ENCODE assay signal across 21 cellular contexts in the genomic region with DNA sequence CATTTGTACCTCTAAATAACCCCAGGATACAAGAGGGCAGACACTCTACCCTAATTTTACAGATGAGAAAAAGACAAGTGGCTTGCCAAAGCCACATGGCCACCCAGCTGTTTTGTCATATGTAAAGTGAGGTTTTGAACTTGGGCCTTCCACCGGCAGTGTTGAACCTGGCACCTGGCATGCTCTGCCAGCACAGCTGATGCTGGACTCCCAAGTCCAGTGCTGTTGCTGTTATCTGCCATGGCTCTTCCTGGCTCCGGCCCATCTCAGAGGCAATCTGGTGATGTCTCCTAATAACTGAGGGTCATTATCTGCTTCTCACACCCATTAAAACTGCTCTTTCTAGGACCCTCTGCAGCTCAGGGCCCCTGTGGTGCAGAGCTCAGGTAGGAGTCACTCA. TPM values are rescaled to one million over a fixed set of nuclear protein-coding genes. Genes with fewer than 3 reads are reported as not detected.
DNase-seq lines count a peak whose midpoint lies in the region; ATAC-seq, FAIRE-seq and TF ChIP-seq lines count a peak whose summit lies in the region.
"Had no signal": no experiment of that assay in that cellular context is flagged by ENCODE, and none has a peak within 500 bp of the region (broad histone marks: within the 10 kb centered on the region; RNA-seq: fewer than 3 reads in every experiment).

No MANE protein-coding gene starts in this region.

- CTCF ChIA-PET in HepG2 (lab: Yijun Ruan, JAX; ENCODE audit: low intra/inter-chr PET ratio, low total read pairs) = no interaction called here

- ATAC-seq in HepG2 (no peak), right lobe of liver (peak; percentile 54 to 84 (median 61)), HG02678 (IDR thresholded peaks at IDR 0.05; ENCODE audit: unreplicated experiment) (no peak)
- ATAC-seq: A549; CD8-positive, alpha-beta T cell had no signal

- POLR2A ChIA-PET in HepG2 (lab: Yijun Ruan, JAX) = no interaction called here

- H3K4me2 ChIP-seq in HepG2 (ENCODE audit: low read depth, low read length) = no peak overlapping the region
- H3K4me2 ChIP-seq: A549; BLaER1 treated with 17β-estradiol and CSF1 and Interleukin-3, amounts not matched to agents 10 nM and 100 nM had no signal

- no peak for TF ChIP-seq CTCF in liver (IDR thresholded peaks at IDR 0.05; ENCODE audit: low read depth, low read length, missing input control)
- no peak for TF ChIP-seq CTCF in HepG2 (CRISPR knock-in tag; IDR thresholded peaks at IDR 0.05)
- no peak for TF ChIP-seq CTCF in right lobe of liver (IDR thresholded peaks at IDR 0.05)
- TF ChIP-seq CTCF in GM13977 (IDR thresholded peaks at IDR 0.05; ENCODE audit: extremely low read depth, insufficient read depth, missing control alignments) = no peak

- H3K79me2 ChIP-seq in HepG2 (ENCODE audit: insufficient read depth, low read length) = no peaks in the 10 kb centered on the region

- DNase-seq in HepG2 (ENCODE audit: low spot score) (no peak), right lobe of liver (peak in 2 of 3 donors; percentile 81 to 88), GM13977 (ENCODE audit: low spot score) (no peak)
- DNase-seq: AML-193; Caco-2; Calu3; CD4-positive, alpha-beta T cell; CD8-positive, alpha-beta T cell; DMS79 treated with DMSO at 0.1 percent for 48 hours; GF-D8 had no signal

- no TSS peak for BruUV-seq in HepG2 (replicated peaks; lab: Mats Ljungman, UMichigan)

- H3K36me3 ChIP-seq in liver (ENCODE audit: control insufficient read depth in 4 of 4, insufficient read depth in 3 of 4, low read depth in 1 of 4, low read length in 3 of 4) = peaks cover 1 to 19% (median 15%) of the 10 kb centered on the region in 4 donors
- peaks cover 9 to 11% of the 10 kb centered on the region in 2 experiments for H3K36me3 ChIP-seq in HepG2 (replicated peaks in 1 of 2; ENCODE audit: control insufficient read depth in 1 of 2, insufficient read depth in 2 of 2, low read length in 2 of 2)
- H3K36me3 ChIP-seq in right lobe of liver = peaks cover 0 to 18% (median 0%) of the 10 kb centered on the region in 4 donors

- no peak for TF ChIP-seq EP300 in HepG2 (IDR thresholded peaks at IDR 0.05; ENCODE audit: low read depth in 2 of 2, low read length in 2 of 2)
- TF ChIP-seq EP300 in HepG2 (CRISPR knock-in tag; IDR thresholded peaks at IDR 0.05; ENCODE audit: borderline replicate concordance) = no peak

- H3K4me3 ChIP-seq in liver (ENCODE audit: low read depth in 1 of 3, low read length in 3 of 3) (no peak overlapping the region), HepG2 (replicated peaks in 1 of 3; ENCODE audit: insufficient read depth in 1 of 3, low read depth in 2 of 3, low read length in 3 of 3) (no peak overlapping the region), right lobe of liver (no peak overlapping the region)
- H3K4me3 ChIP-seq: A549; BLaER1 treated with 17β-estradiol and CSF1 and Interleukin-3, amounts not matched to agents 10 nM and 100 nM had no signal

- intact Hi-C loops in HepG2 (cut with micrococcal nuclease; ENCODE audit: unreplicated experiment) (no loop called here), right lobe of liver (cut with DNase I) (no loop called here)

- H3K9ac ChIP-seq in liver (ENCODE audit: low read depth in 1 of 2, low read length in 2 of 2) (no peak overlapping the region), HepG2 (ENCODE audit: insufficient read depth, low read depth, low read length) (no peak overlapping the region)
- H3K9ac ChIP-seq: BLaER1 treated with 17β-estradiol and CSF1 and Interleukin-3, amounts not matched to agents 10 nM and 100 nM had no signal

- TF ChIP-seq POLR2A in HepG2 (IDR thresholded peaks at IDR 0.05; ENCODE audit: insufficient read depth in 1 of 2, low read depth in 2 of 2, low read length in 2 of 2) (no peak), right lobe of liver (IDR thresholded peaks at IDR 0.05) (no peak)

- WGBS in liver = 44% methylated on average over 2 of the region's 2 CpGs
- 100% methylated on average over 2 of the region's 2 CpGs for WGBS in HepG2 (ENCODE audit: low lambda C conversion rate)
- WGBS in right lobe of liver (ENCODE audit: insufficient coverage, low coverage, low lambda C conversion rate, missing lambda C conversion rate) = 43% methylated on average over 2 of the region's 2 CpGs

- H3K4me1 ChIP-seq in liver (ENCODE audit: control insufficient read depth in 4 of 4, insufficient read depth in 4 of 4, low read length in 3 of 4) (peaks cover 7 to 31% (median 23%) of the 10 kb centered on the region in 4 donors), HepG2 (ENCODE audit: insufficient read depth, low read length) (peaks cover 33% of the 10 kb centered on the region), right lobe of liver (peaks cover 0 to 29% (median 7%) of the 10 kb centered on the region in 4 donors)
- H3K4me1 ChIP-seq: A549, Caco-2 had no signal

- TF ChIP-seq RAD21 in liver (IDR thresholded peaks at IDR 0.05) (no peak), HepG2 (CRISPR knock-in tag; IDR thresholded peaks at IDR 0.05) (no peak)

- H3K27me3 ChIP-seq in liver (ENCODE audit: control insufficient read depth in 4 of 4, insufficient read depth in 4 of 4, low read length in 3 of 4) (no peaks in the 10 kb centered on the region), HepG2 (ENCODE audit: control insufficient read depth in 1 of 2, insufficient read depth in 2 of 2, low read length in 2 of 2) (no peaks in the 10 kb centered on the region), right lobe of liver (no peaks in the 10 kb centered on the region)
- H3K27me3 ChIP-seq: BLaER1 treated with 17β-estradiol and CSF1 and Interleukin-3, amounts not matched to agents 10 nM and 100 nM had no signal

- no peak overlapping the region for H2AFZ ChIP-seq in HepG2 (ENCODE audit: low read length)

- FAIRE-seq in HepG2 (lab: Jason Lieb, UNC) = no peak
- FAIRE-seq: A549, D721Med, G401.6, GM12891, GM18507 had no signal

- in situ Hi-C loops in HepG2 (cut with HindIII; ENCODE audit: extremely low pct_ligation_motif_present, low pct_unique_long_range_greater_than_20kb) (no loop called here), GM13977 (cut with MboI; ENCODE audit: low pct_unique_long_range_greater_than_20kb, low sequenced_read_pairs, unreplicated experiment) (no loop called here)

- H3K27ac ChIP-seq in liver (ENCODE audit: low read depth in 1 of 2, low read length in 2 of 2) (no peak overlapping the region), HepG2 (ENCODE audit: extremely low read length, insufficient read depth, low read length) (no peak overlapping the region), right lobe of liver (peak overlapping the region in 2 of 3 donors; percentile 28 to 30)
- H3K27ac ChIP-seq: 22Rv1; A549; BLaER1 treated with 17β-estradiol and CSF1 and Interleukin-3, amounts not matched to agents 10 nM and 100 nM; C4-2B had no signal

- H4K20me1 ChIP-seq in HepG2 (ENCODE audit: insufficient read depth, low read length) = no peaks in the 10 kb centered on the region

- H3K9me3 ChIP-seq in liver (ENCODE audit: control insufficient read depth in 4 of 4, low read length in 3 of 4) = no peaks in the 10 kb centered on the region
- H3K9me3 ChIP-seq in HepG2 (ENCODE audit: low read length) = no peaks in the 10 kb centered on the region
- no peaks in the 10 kb centered on the region for H3K9me3 ChIP-seq in right lobe of liver
- H3K9me3 ChIP-seq: A549; BLaER1 treated with 17β-estradiol and CSF1 and Interleukin-3, amounts not matched to agents 10 nM and 100 nM; Caco-2 had no signal

RNA-seq across cellular contexts. Expression of a gene that starts 25.0 kb away (rescaled TPM):
- total RNA-seq in liver = 10 to 100 TPM; 21.9 to 29.9 TPM
- 10 to 100 TPM; 32.4 to 44.1 TPM for polyA plus RNA-seq in liver
- 132 and 213 TPM in 2 replicates for total RNA-seq in HepG2 (2016; rRNA removed; fragmentation: Illumina TruSeq; extraction: Trizol)
- total RNA-seq in HepG2 (2016; cell fraction: cytosol; rRNA removed; fragmentation: Illumina TruSeq; extraction: Trizol; ENCODE audit: low read depth) = 17.4 and 24.2 TPM in 2 replicates
- total RNA-seq in HepG2 (2016; cell fraction: insoluble cytoplasmic fraction; rRNA removed; fragmentation: Illumina TruSeq; extraction: Trizol) = 136 and 219 TPM in 2 replicates
- total RNA-seq in HepG2 (2016; cell fraction: membrane; rRNA removed; fragmentation: Illumina TruSeq; extraction: Trizol) = 40.5 and 51.6 TPM in 2 replicates
- total RNA-seq in HepG2 (2016; cell fraction: nucleus; rRNA removed; fragmentation: Illumina TruSeq; extraction: Trizol) = 63.3 and 64.0 TPM in 2 replicates
- 26.7 and 37.0 TPM in 2 replicates for polyA plus RNA-seq in HepG2 (2011; rRNA removed)
- polyA plus RNA-seq in HepG2 (2011; cell fraction: cytosol; rRNA removed) = 14.9 and 21.5 TPM in 2 replicates
- polyA plus RNA-seq in HepG2 (2011; cell fraction: nucleus; rRNA removed) = 7.8 and 12.0 TPM in 2 replicates
- polyA plus RNA-seq in HepG2 (2012) = 64.4 and 87.4 TPM in 2 replicates
- polyA plus RNA-seq in HepG2 (2016; cell fraction: cytosol; fragmentation: Illumina TruSeq; extraction: Trizol; ENCODE audit: low read depth) = 14.5 and 16.3 TPM in 2 replicates
- 249 and 275 TPM in 2 replicates for polyA plus RNA-seq in HepG2 (2016; cell fraction: insoluble cytoplasmic fraction; fragmentation: Illumina TruSeq; extraction: Trizol; ENCODE audit: low read depth)
- 32.1 and 34.9 TPM in 2 replicates for polyA plus RNA-seq in HepG2 (2016; cell fraction: membrane; fragmentation: Illumina TruSeq; extraction: Trizol; ENCODE audit: low read depth)
- polyA plus RNA-seq in HepG2 (2016; cell fraction: nucleus; fragmentation: Illumina TruSeq; extraction: Trizol; ENCODE audit: insufficient read depth, low read depth) = 98.8 and 100 TPM in 2 replicates
- polyA minus RNA-seq in HepG2 (2011; rRNA and poly(A)+ RNA removed; ENCODE audit: low replicate concordance) = 6.6 and 17.6 TPM in 2 replicates
- polyA minus RNA-seq in HepG2 (2011; cell fraction: cytosol; rRNA and poly(A)+ RNA removed) = 18.2 and 19.3 TPM in 2 replicates
- polyA minus RNA-seq in HepG2 (2011; cell fraction: nucleus; rRNA and poly(A)+ RNA removed) = 42.0 and 46.0 TPM in 2 replicates
- total RNA-seq in right lobe of liver = 10 to 100 TPM; 25.9 to 43.3 (median 29.6) TPM

RNA-seq across cellular contexts. Expression of a gene that starts 25.3 kb away (rescaled TPM):
- total RNA-seq in liver = 100 to 1,000 TPM in 1 of 2 donors, 10 to 100 TPM in 1; 33.9 to 157 TPM
- 10 to 100 TPM; 24.9 to 41.8 TPM for polyA plus RNA-seq in liver
- total RNA-seq in HepG2 (2016; rRNA removed; fragmentation: Illumina TruSeq; extraction: Trizol) = 48.2 and 49.9 TPM in 2 replicates
- total RNA-seq in HepG2 (2016; cell fraction: cytosol; rRNA removed; fragmentation: Illumina TruSeq; extraction: Trizol; ENCODE audit: low read depth) = 146 and 149 TPM in 2 replicates
- total RNA-seq in HepG2 (2016; cell fraction: insoluble cytoplasmic fraction; rRNA removed; fragmentation: Illumina TruSeq; extraction: Trizol) = 43.7 and 49.8 TPM in 2 replicates
- total RNA-seq in HepG2 (2016; cell fraction: membrane; rRNA removed; fragmentation: Illumina TruSeq; extraction: Trizol) = 133 and 145 TPM in 2 replicates
- total RNA-seq in HepG2 (2016; cell fraction: nucleus; rRNA removed; fragmentation: Illumina TruSeq; extraction: Trizol) = 33.8 and 39.7 TPM in 2 replicates
- polyA plus RNA-seq in HepG2 (2011; rRNA removed) = 14.8 and 17.2 TPM in 2 replicates
- 12.7 and 13.9 TPM in 2 replicates for polyA plus RNA-seq in HepG2 (2011; cell fraction: cytosol; rRNA removed)
- polyA plus RNA-seq in HepG2 (2011; cell fraction: nucleus; rRNA removed) = 25.0 and 27.9 TPM in 2 replicates
- polyA plus RNA-seq in HepG2 (2012) = 11.1 and 18.4 TPM in 2 replicates
- 141 and 146 TPM in 2 replicates for polyA plus RNA-seq in HepG2 (2016; cell fraction: cytosol; fragmentation: Illumina TruSeq; extraction: Trizol; ENCODE audit: low read depth)
- polyA plus RNA-seq in HepG2 (2016; cell fraction: insoluble cytoplasmic fraction; fragmentation: Illumina TruSeq; extraction: Trizol; ENCODE audit: low read depth) = 42.6 and 42.7 TPM in 2 replicates
- polyA plus RNA-seq in HepG2 (2016; cell fraction: membrane; fragmentation: Illumina TruSeq; extraction: Trizol; ENCODE audit: low read depth) = 116 and 117 TPM in 2 replicates
- 42.4 and 49.6 TPM in 2 replicates for polyA plus RNA-seq in HepG2 (2016; cell fraction: nucleus; fragmentation: Illumina TruSeq; extraction: Trizol; ENCODE audit: insufficient read depth, low read depth)
- 17.0 and 51.4 TPM in 2 replicates for polyA minus RNA-seq in HepG2 (2011; rRNA and poly(A)+ RNA removed; ENCODE audit: low replicate concordance)
- polyA minus RNA-seq in HepG2 (2011; cell fraction: cytosol; rRNA and poly(A)+ RNA removed) = 7.4 and 8.4 TPM in 2 replicates
- 25.8 and 34.6 TPM in 2 replicates for polyA minus RNA-seq in HepG2 (2011; cell fraction: nucleus; rRNA and poly(A)+ RNA removed)
- total RNA-seq in right lobe of liver = 10 to 100 TPM; 23.5 to 52.5 (median 28.3) TPM

RNA-seq across cellular contexts. Expression of a gene that starts 32.7 kb away (rescaled TPM):
- total RNA-seq in liver (10 to 100 TPM; 10.9 to 20.2 TPM), HepG2 (2016; rRNA removed; fragmentation: Illumina TruSeq; extraction: Trizol) (16.5 and 22.7 TPM in 2 replicates), right lobe of liver (10 to 100 TPM; 10.0 to 17.6 (median 14.1) TPM)
- polyA plus RNA-seq in liver (1 to 10 TPM; 8.3 to 9.5 TPM), HepG2 (2011; rRNA removed) (14.6 and 15.5 TPM in 2 replicates)
- total RNA-seq in HepG2 (2016; cell fraction: cytosol; rRNA removed; fragmentation: Illumina TruSeq; extraction: Trizol; ENCODE audit: low read depth) = 2.7 and 2.8 TPM in 2 replicates
- total RNA-seq in HepG2 (2016; cell fraction: insoluble cytoplasmic fraction; rRNA removed; fragmentation: Illumina TruSeq; extraction: Trizol) = 14.9 and 22.8 TPM in 2 replicates
- 6.9 and 9.3 TPM in 2 replicates for total RNA-seq in HepG2 (2016; cell fraction: membrane; rRNA removed; fragmentation: Illumina TruSeq; extraction: Trizol)
- total RNA-seq in HepG2 (2016; cell fraction: nucleus; rRNA removed; fragmentation: Illumina TruSeq; extraction: Trizol) = 10.7 and 11.6 TPM in 2 replicates
- 8.2 and 13.8 TPM in 2 replicates for polyA plus RNA-seq in HepG2 (2011; cell fraction: cytosol; rRNA removed)
- polyA plus RNA-seq in HepG2 (2011; cell fraction: nucleus; rRNA removed) = 7.2 and 8.7 TPM in 2 replicates
- 12.1 and 13.0 TPM in 2 replicates for polyA plus RNA-seq in HepG2 (2012)
- polyA plus RNA-seq in HepG2 (2016; cell fraction: cytosol; fragmentation: Illumina TruSeq; extraction: Trizol; ENCODE audit: low read depth) = 0.78 and 0.82 TPM in 2 replicates
- polyA plus RNA-seq in HepG2 (2016; cell fraction: insoluble cytoplasmic fraction; fragmentation: Illumina TruSeq; extraction: Trizol; ENCODE audit: low read depth) = 15.3 and 18.4 TPM in 2 replicates
- polyA plus RNA-seq in HepG2 (2016; cell fraction: membrane; fragmentation: Illumina TruSeq; extraction: Trizol; ENCODE audit: low read depth) = 3.0 and 3.3 TPM in 2 replicates
- polyA plus RNA-seq in HepG2 (2016; cell fraction: nucleus; fragmentation: Illumina TruSeq; extraction: Trizol; ENCODE audit: insufficient read depth, low read depth) = 10.3 and 10.6 TPM in 2 replicates
- 11.1 and 34.9 TPM in 2 replicates for polyA minus RNA-seq in HepG2 (2011; rRNA and poly(A)+ RNA removed; ENCODE audit: low replicate concordance)
- 14.5 and 18.1 TPM in 2 replicates for polyA minus RNA-seq in HepG2 (2011; cell fraction: cytosol; rRNA and poly(A)+ RNA removed)
- polyA minus RNA-seq in HepG2 (2011; cell fraction: nucleus; rRNA and poly(A)+ RNA removed) = 20.6 and 22.1 TPM in 2 replicates

RNA-seq across cellular contexts. Expression of a gene that starts 48.0 kb away (rescaled TPM):
- under 1 TPM in 1 of 2 donors, not detected in 1; 0.28 TPM for total RNA-seq in liver
- not detected for polyA plus RNA-seq in liver
- not detected in 2 replicates for total RNA-seq in HepG2 (2016; rRNA removed; fragmentation: Illumina TruSeq; extraction: Trizol)
- total RNA-seq in HepG2 (2016; cell fraction: cytosol; rRNA removed; fragmentation: Illumina TruSeq; extraction: Trizol; ENCODE audit: low read depth) = not detected in 2 replicates
- not detected in 2 replicates for total RNA-seq in HepG2 (2016; cell fraction: insoluble cytoplasmic fraction; rRNA removed; fragmentation: Illumina TruSeq; extraction: Trizol)
- 0.28 TPM in 1 of 2 replicates, not detected in the other for total RNA-seq in HepG2 (2016; cell fraction: membrane; rRNA removed; fragmentation: Illumina TruSeq; extraction: Trizol)
- not detected in 2 replicates for total RNA-seq in HepG2 (2016; cell fraction: nucleus; rRNA removed; fragmentation: Illumina TruSeq; extraction: Trizol)
- polyA plus RNA-seq in HepG2 (2011; rRNA removed) = 0.08 and 0.22 TPM in 2 replicates
- 0.06 and 0.07 TPM in 2 replicates for polyA plus RNA-seq in HepG2 (2011; cell fraction: cytosol; rRNA removed)
- 0.45 and 0.50 TPM in 2 replicates for polyA plus RNA-seq in HepG2 (2011; cell fraction: nucleus; rRNA removed)
- polyA plus RNA-seq in HepG2 (2012) = 0.28 TPM in 1 of 2 replicates, not detected in the other
- polyA plus RNA-seq in HepG2 (2016; cell fraction: cytosol; fragmentation: Illumina TruSeq; extraction: Trizol; ENCODE audit: low read depth) = not detected in 2 replicates
- not detected in 2 replicates for polyA plus RNA-seq in HepG2 (2016; cell fraction: insoluble cytoplasmic fraction; fragmentation: Illumina TruSeq; extraction: Trizol; ENCODE audit: low read depth)
- 0.19 TPM in 1 of 2 replicates, not detected in the other for polyA plus RNA-seq in HepG2 (2016; cell fraction: membrane; fragmentation: Illumina TruSeq; extraction: Trizol; ENCODE audit: low read depth)
- polyA plus RNA-seq in HepG2 (2016; cell fraction: nucleus; fragmentation: Illumina TruSeq; extraction: Trizol; ENCODE audit: insufficient read depth, low read depth) = not detected in 2 replicates
- polyA minus RNA-seq in HepG2 (2011; rRNA and poly(A)+ RNA removed; ENCODE audit: low replicate concordance) = 0.49 TPM in 1 of 2 replicates, not detected in the other
- polyA minus RNA-seq in HepG2 (2011; cell fraction: cytosol; rRNA and poly(A)+ RNA removed) = not detected in 2 replicates
- polyA minus RNA-seq in HepG2 (2011; cell fraction: nucleus; rRNA and poly(A)+ RNA removed) = 0.25 and 0.64 TPM in 2 replicates
- under 1 TPM in 1 of 6 experiments, not detected in 5; 0.18 TPM for total RNA-seq in right lobe of liver
- total RNA-seq: B cell; CD8-positive, alpha-beta T cell had no signal

Comparison
In these comparisons a context has a peak if more than half of its experiments do, and no peak if none do; other contexts are left out.
1. H3K27ac ChIP-seq: peak in right lobe of liver (2 of 3); none in liver (0 of 2) and HepG2 (single experiment).
2. ATAC-seq: peak in right lobe of liver (4 of 4); none in HepG2 (single experiment) and HG02678 (single experiment).
3. DNase-seq: peak in right lobe of liver (2 of 3); none in HepG2 (single experiment) and GM13977 (single experiment).